In the genomic region with DNA sequence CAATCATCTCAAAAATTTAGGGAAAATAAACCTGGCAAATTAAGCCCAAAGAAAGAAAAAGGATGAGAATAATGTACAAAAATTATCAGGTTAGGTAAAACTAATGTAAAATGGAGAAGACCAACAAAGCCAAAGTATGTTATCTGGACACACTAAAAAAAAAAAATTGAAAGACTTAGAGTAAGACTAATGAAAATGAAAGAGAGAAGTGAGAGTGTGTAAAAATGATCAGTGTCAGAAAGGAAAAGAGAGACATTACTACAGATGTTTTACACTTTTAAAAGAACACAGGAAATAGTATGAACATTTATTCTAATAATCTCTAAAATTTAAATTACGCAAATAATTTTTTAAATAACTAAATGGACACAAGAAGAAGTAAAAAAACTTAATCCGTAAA, we compare ENCODE assay signal across 24 cellular contexts.
"Had no signal": no experiment of that assay in that cellular context is flagged by ENCODE, and none has a peak within 500 bp of the region (broad histone marks: within the 10 kb centered on the region; RNA-seq: fewer than 3 reads in every experiment).

No MANE protein-coding gene starts in this region.

- H3K27ac Mint-ChIP-seq: IgD-negative memory B cell; T-helper 1 cell treated with Interleukin-12 subunit alpha and Interleukin-12 subunit beta and Interleukin-4 antibody, amounts not matched to agents 30 μg/mL and 1 μg/mL, for 36 hours had no signal

- H3K4me3 ChIP-seq: K562, SJSA1, SK-N-MC had no signal

- FAIRE-seq: HTR-8/SVneo, RCC 7860 had no signal

- H3K27ac ChIP-seq: HL-60, KMS-11, SJSA1, SK-N-MC had no signal

- DNase-seq: NCI-H1092, NCI-H1105 treated with DMSO at 0.1 percent for 48 hours, NCI-H1417 treated with DMSO at 0.1 percent for 48 hours, NCI-H146, NCI-H1694 treated with DMSO at 0.1 percent for 48 hours, NCI-H1930, NCI-H2081, NCI-H2107, NCI-H2227 treated with DMSO at 0.1 percent for 48 hours, NCI-H524, NCI-H526 treated with DMSO at 0.1 percent for 48 hours, NCI-H748 treated with DMSO at 0.1 percent for 48 hours, Right ventricle myocardium superior, RPMI8226, SIG-M5 had no signal

- H3K9ac ChIP-seq: KMS-11 had no signal

- H3K36me3 Mint-ChIP-seq: IgD-negative memory B cell had no signal

- H3K27me3 Mint-ChIP-seq: IgD-negative memory B cell had no signal

- H3K9me3 ChIP-seq: SJSA1 had no signal

- H3K4me1 Mint-ChIP-seq: IgD-negative memory B cell had no signal

- H3K27me3 ChIP-seq: SJSA1 had no signal

- ATAC-seq: K562 had no signal

- H3K36me3 ChIP-seq: SJSA1 had no signal

- H3K9me3 Mint-ChIP-seq: T-helper 1 cell treated with Interleukin-12 subunit alpha and Interleukin-12 subunit beta and Interleukin-4 antibody, amounts not matched to agents 30 μg/mL and 1 μg/mL, for 36 hours had no signal

- H3K4me1 ChIP-seq: SJSA1 had no signal

- H3K4me2 ChIP-seq: KMS-11 had no signal

- H3K4me3 Mint-ChIP-seq: IgD-negative memory B cell; T-helper 1 cell treated with Interleukin-12 subunit alpha and Interleukin-12 subunit beta and Interleukin-4 antibody, amounts not matched to agents 30 μg/mL and 1 μg/mL, for 36 hours had no signal
